8 cellular contexts compared by ENCODE assay signal in the genomic region with DNA sequence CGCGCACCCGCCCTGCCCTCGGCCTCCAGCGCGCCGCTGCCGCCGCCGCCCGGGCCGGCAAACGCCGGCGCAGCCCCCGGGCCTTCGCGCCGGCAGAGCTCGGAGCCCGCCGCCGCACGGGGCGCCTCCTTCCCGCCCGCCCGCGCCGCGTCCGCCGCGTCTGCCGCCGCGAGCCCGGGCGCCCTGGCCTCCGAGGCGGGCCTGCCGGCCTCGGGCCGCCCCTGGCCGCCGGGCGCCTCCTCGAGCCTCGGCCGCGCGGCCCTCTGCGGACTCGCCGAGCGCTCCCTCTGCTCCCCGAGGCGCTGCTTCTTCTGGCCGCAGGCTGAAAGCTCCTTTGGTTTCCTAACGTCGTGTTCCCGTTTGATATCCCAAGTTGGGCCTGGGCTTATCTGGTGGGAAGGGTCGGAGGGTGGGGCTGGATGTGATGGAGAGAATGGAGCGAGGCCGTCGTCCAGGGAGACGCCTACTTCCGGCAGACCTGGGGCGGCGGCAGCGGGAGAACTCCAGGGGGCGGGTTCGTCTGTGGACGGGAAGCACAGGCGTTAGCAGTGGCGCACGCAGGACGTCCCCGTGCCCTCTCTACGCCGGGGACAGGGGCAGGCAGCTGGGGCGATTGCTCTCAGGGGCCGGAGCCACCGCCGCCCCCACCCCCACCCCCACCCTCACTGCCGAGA.
DNase-seq lines count a peak whose midpoint lies in the region; ATAC-seq and TF ChIP-seq lines count a peak whose summit lies in the region.

No MANE protein-coding gene starts in this region.

- H3K4me3 ChIP-seq in mesodermal cell (ENCODE audit: extremely low read depth, insufficient read depth, low read length, poor library complexity, severe bottlenecking): peak overlapping the region; percentile 44

- WGBS in mesodermal cell (ENCODE audit: insufficient coverage in 2 of 2), 2 experiments: 0 to 1% methylated on average over 19 to 65 of the region's 86 CpGs

- peak; percentile 29 for ATAC-seq in GM19468 (IDR thresholded peaks at IDR 0.05; ENCODE audit: extremely low read depth, unreplicated experiment)
- ATAC-seq in HG03575 (IDR thresholded peaks at IDR 0.05; ENCODE audit: extremely low read depth, insufficient number of reproducible peaks, low FRiP score, unreplicated experiment): peak; percentile 53

- no peaks in the 10 kb centered on the region for H3K9me3 Mint-ChIP-seq in endothelial cell (ENCODE audit: unreplicated experiment)

- no peaks in the 10 kb centered on the region for H3K9me3 ChIP-seq in mesodermal cell (ENCODE audit: control insufficient read depth, low read length)

- peaks cover 5% of the 10 kb centered on the region for H3K4me1 Mint-ChIP-seq in endothelial cell (ENCODE audit: unreplicated experiment)

- H3K36me3 Mint-ChIP-seq in endothelial cell (ENCODE audit: low read depth, unreplicated experiment): peaks cover 2% of the 10 kb centered on the region

- H3K36me3 ChIP-seq in mesodermal cell (ENCODE audit: control insufficient read depth, insufficient read depth, low read length): no peaks in the 10 kb centered on the region

- TF ChIP-seq CTCF in endothelial cell (IDR thresholded peaks at IDR 0.05; ENCODE audit: unreplicated experiment): no peak

- H3K27me3 Mint-ChIP-seq in endothelial cell (ENCODE audit: unreplicated experiment): peaks cover 7% of the 10 kb centered on the region

- H3K4me1 ChIP-seq in mesodermal cell (ENCODE audit: control insufficient read depth, insufficient read depth, low read length, poor library complexity, severe bottlenecking): no peaks in the 10 kb centered on the region

- H3K27ac ChIP-seq in mesodermal cell (ENCODE audit: low read depth, low read length, severe bottlenecking): peak overlapping the region; percentile 48

- H3K4me3 Mint-ChIP-seq in endothelial cell (ENCODE audit: unreplicated experiment): peak overlapping the region; percentile 91

- peak overlapping the region; percentile 15 for H3K27ac Mint-ChIP-seq in endothelial cell (ENCODE audit: unreplicated experiment)

- peak; percentile 91 for DNase-seq in COLO668 (lab: John Stamatoyannopoulos, UW; ENCODE audit: unreplicated experiment)
- DNase-seq in NCI-H82 (lab: John Stamatoyannopoulos, UW): peak; percentile 95
- peak; percentile 18 for DNase-seq in activated CD8-positive, alpha-beta memory T cell treated with anti-CD3 and anti-CD28 coated beads, Interleukin-2, amount 50 U/mL, for 24 hours (ENCODE audit: extremely low read depth)
- DNase-seq in endothelial cell (ENCODE audit: low spot score): peak; percentile 73
- DNase-seq in stimulated activated CD8-positive, alpha-beta memory T cell treated with anti-CD3 and anti-CD28 coated beads, Interleukin-2, amount 100 ng/mL, for 48 hours (ENCODE audit: low read depth in 2 of 2): peak; percentile 49 to 58

Comparison
In these comparisons a context has a peak if more than half of its experiments do, and no peak if none do; other contexts are left out.
1. Peak in every context shown above with its lines: DNase-seq, ATAC-seq, H3K4me3 ChIP-seq and H3K27ac ChIP-seq.
2. DNase-seq: peak in every context shown above with its lines; median percentile 95 in NCI-H82; 91 in COLO668; 73 in endothelial cell; 54 in stimulated activated CD8-positive, alpha-beta memory T cell treated with anti-CD3 and anti-CD28 coated beads, Interleukin-2, amount 100 ng/mL, for 48 hours; 18 in activated CD8-positive, alpha-beta memory T cell treated with anti-CD3 and anti-CD28 coated beads, Interleukin-2, amount 50 U/mL, for 24 hours.